Comparison of ENCODE assay signal across 1 cellular context in genomic region chr17:42286411-42287295, GRCh38.
TF ChIP-seq lines count a peak whose summit lies in the region.

No MANE protein-coding gene starts in this region.

TF ChIP-seq in HEK293, 187 proteins besides CTCF, POLR2A, EP300 and RAD21 (continued from another document):
- TF ChIP-seq ZNF518A (tag by site-specific recombination; conservative IDR thresholded peaks at IDR 0.05; ENCODE audit: low read depth) (no peak), ZBTB6 (tag by site-specific recombination; IDR thresholded peaks at IDR 0.05) (no peak), TRIM28 (IDR thresholded peaks at IDR 0.05; ENCODE audit: borderline replicate concordance, low read length) (no peak), ZIC2 (tag by site-specific recombination; IDR thresholded peaks at IDR 0.05) (no peak), ZFP41 (tag by site-specific recombination; IDR thresholded peaks at IDR 0.05; ENCODE audit: borderline replicate concordance) (no peak), SCRT2 (tag by site-specific recombination; IDR thresholded peaks at IDR 0.05) (peak; percentile 58), ZNF558 (tag by site-specific recombination; IDR thresholded peaks at IDR 0.05) (no peak), GLI4 (tag by site-specific recombination; IDR thresholded peaks at IDR 0.05) (no peak), KLF1 (tag by site-specific recombination; IDR thresholded peaks at IDR 0.05) (no peak), ELK4 (IDR thresholded peaks at IDR 0.05; ENCODE audit: borderline replicate concordance, low read depth, low read length) (no peak), ZNF664 (tag by site-specific recombination; IDR thresholded peaks at IDR 0.05) (no peak), GLIS1 (tag by site-specific recombination; IDR thresholded peaks at IDR 0.05) (peak; percentile 63), ZNF302 (tag by site-specific recombination; IDR thresholded peaks at IDR 0.05; ENCODE audit: low read depth) (no peak), ZNF350 (tag by site-specific recombination; IDR thresholded peaks at IDR 0.05) (no peak), ZSCAN23 (tag by site-specific recombination; IDR thresholded peaks at IDR 0.05) (no peak), ZNF391 (tag by site-specific recombination; IDR thresholded peaks at IDR 0.05; ENCODE audit: borderline replicate concordance, low read depth) (no peak), ZNF133 (tag by site-specific recombination; IDR thresholded peaks at IDR 0.05) (no peak), ZNF792 (tag by site-specific recombination; IDR thresholded peaks at IDR 0.05) (no peak), RBAK (tag by site-specific recombination; IDR thresholded peaks at IDR 0.05) (no peak), PRDM6 (tag by site-specific recombination; IDR thresholded peaks at IDR 0.05) (no peak), BCL11A (tag by site-specific recombination; IDR thresholded peaks at IDR 0.05; ENCODE audit: low read depth) (no peak), ZFP69B (tag by site-specific recombination; IDR thresholded peaks at IDR 0.05) (peak; percentile 63; the same call in 1 of the 2 replicates), ZNF692 (tag by site-specific recombination; IDR thresholded peaks at IDR 0.05) (peak; percentile 59; the same call in 1 of the 2 replicates), REPIN1 (tag by site-specific recombination; IDR thresholded peaks at IDR 0.05; ENCODE audit: low read depth) (no peak)
TF ChIP-seq in HEK293: peak in this region for 4.
